8 cellular contexts compared by ENCODE assay signal in genomic region chr1:197619008-197619640, GRCh38.
DNase-seq lines count a peak whose midpoint lies in the region; ATAC-seq and TF ChIP-seq lines count a peak whose summit lies in the region.

No MANE protein-coding gene starts in this region.

- DNase-seq in DMS 273 (lab: John Stamatoyannopoulos, UW; ENCODE audit: unreplicated experiment), result peak; percentile 54
- no peak for DNase-seq in DMS 273 treated with DMSO at 0.1 percent for 48 hours (lab: John Stamatoyannopoulos, UW)
- DNase-seq in fibroblast of mammary gland (ENCODE audit: low read depth), result peak; percentile 42
- no peak for DNase-seq in stimulated activated naive B cell treated with anti-CD40 and anti-IgM and Interleukin-4, amounts not matched to agents 10 μg/mL and 1 μg/mL and 100 μg/mL, for 72 hours
- DNase-seq in activated T-cell treated with anti-CD3 and anti-CD28 coated beads, Interleukin-2, amount 50 U/mL, for 4 hours, result no peak
- no peak for DNase-seq in GM13977 (ENCODE audit: low spot score)

- peaks cover 11% of the 10 kb centered on the region for H3K36me3 ChIP-seq in OCI-LY3 (replicated peaks; ENCODE audit: low read depth, low read length)

- no peak overlapping the region for H2AFZ ChIP-seq in OCI-LY3 (ENCODE audit: low read depth, low read length)

- in situ Hi-C loops in GM13977 (cut with MboI; ENCODE audit: low pct_unique_long_range_greater_than_20kb, low sequenced_read_pairs, unreplicated experiment), result no loop called here

- TF ChIP-seq CTCF in OCI-LY3 (IDR thresholded peaks at IDR 0.05; ENCODE audit: low read depth, low read length) (peak; percentile 36), fibroblast of mammary gland (conservative IDR thresholded peaks at IDR 0.05; ENCODE audit: control insufficient read depth, insufficient read depth, low read depth, low read length) (peak; percentile 38), GM13977 (IDR thresholded peaks at IDR 0.05; ENCODE audit: extremely low read depth, insufficient read depth, missing control alignments) (no peak)

- H3K4me3 Mint-ChIP-seq in stimulated activated naive B cell treated with anti-CD40 and anti-IgM and Interleukin-4, amounts not matched to agents 10 μg/mL and 1 μg/mL and 100 μg/mL, for 72 hours, result no peak overlapping the region
- no peak overlapping the region for H3K4me3 Mint-ChIP-seq in activated T-cell treated with anti-CD3 and anti-CD28 coated beads, Interleukin-2, amount 50 U/mL, for 4 hours

- H3K4me3 ChIP-seq in OCI-LY3 (ENCODE audit: low read length) (no peak overlapping the region), fibroblast of mammary gland (ENCODE audit: control insufficient read depth, low read depth, low read length) (no peak overlapping the region)

- H3K27me3 Mint-ChIP-seq in stimulated activated naive B cell treated with anti-CD40 and anti-IgM and Interleukin-4, amounts not matched to agents 10 μg/mL and 1 μg/mL and 100 μg/mL, for 72 hours, result no peaks in the 10 kb centered on the region
- H3K27me3 Mint-ChIP-seq in activated T-cell treated with anti-CD3 and anti-CD28 coated beads, Interleukin-2, amount 50 U/mL, for 4 hours (ENCODE audit: low read depth), result no peaks in the 10 kb centered on the region

- H3K9ac ChIP-seq in OCI-LY3 (ENCODE audit: low read length), result no peak overlapping the region

- no peak overlapping the region for H3K27ac Mint-ChIP-seq in stimulated activated naive B cell treated with anti-CD40 and anti-IgM and Interleukin-4, amounts not matched to agents 10 μg/mL and 1 μg/mL and 100 μg/mL, for 72 hours

- no peaks in the 10 kb centered on the region for H3K27me3 ChIP-seq in OCI-LY3 (ENCODE audit: low read depth, low read length)

- peaks cover 2 to 5% of the 10 kb centered on the region in 2 donors for H3K36me3 Mint-ChIP-seq in stimulated activated naive B cell treated with anti-CD40 and anti-IgM and Interleukin-4, amounts not matched to agents 10 μg/mL and 1 μg/mL and 100 μg/mL, for 72 hours
- peaks cover 4% of the 10 kb centered on the region for H3K36me3 Mint-ChIP-seq in activated T-cell treated with anti-CD3 and anti-CD28 coated beads, Interleukin-2, amount 50 U/mL, for 4 hours (ENCODE audit: insufficient read depth)

- ATAC-seq in stimulated activated naive B cell treated with anti-CD40 and anti-IgM and Interleukin-4, amounts not matched to agents 10 μg/mL and 1 μg/mL and 100 μg/mL, for 72 hours (replicated peaks), result peak; percentile 20 to 31
- no peak for ATAC-seq in activated T-cell treated with anti-CD3 and anti-CD28 coated beads, Interleukin-2, amount 50 U/mL, for 4 hours
- ATAC-seq in HG03439 (IDR thresholded peaks at IDR 0.05; ENCODE audit: unreplicated experiment), result no peak

- H4K20me1 ChIP-seq in OCI-LY3 (ENCODE audit: insufficient read depth, low read length), result peaks cover 21% of the 10 kb centered on the region

- no peaks in the 10 kb centered on the region for H3K4me1 Mint-ChIP-seq in stimulated activated naive B cell treated with anti-CD40 and anti-IgM and Interleukin-4, amounts not matched to agents 10 μg/mL and 1 μg/mL and 100 μg/mL, for 72 hours
- no peaks in the 10 kb centered on the region for H3K4me1 Mint-ChIP-seq in activated T-cell treated with anti-CD3 and anti-CD28 coated beads, Interleukin-2, amount 50 U/mL, for 4 hours (ENCODE audit: low read depth)

- H3K27ac ChIP-seq in OCI-LY3 (ENCODE audit: low read length), result no peak overlapping the region

- peaks cover 5% of the 10 kb centered on the region for H3K4me1 ChIP-seq in OCI-LY3 (ENCODE audit: low read length)

- no peak overlapping the region for H3K4me2 ChIP-seq in OCI-LY3 (ENCODE audit: low read length)

- no peaks in the 10 kb centered on the region for H3K79me2 ChIP-seq in OCI-LY3 (ENCODE audit: low read length)

- no peaks in the 10 kb centered on the region for H3K9me3 ChIP-seq in OCI-LY3 (ENCODE audit: insufficient read depth, low read length)

- no peaks in the 10 kb centered on the region for H3K9me3 Mint-ChIP-seq in stimulated activated naive B cell treated with anti-CD40 and anti-IgM and Interleukin-4, amounts not matched to agents 10 μg/mL and 1 μg/mL and 100 μg/mL, for 72 hours
- no peaks in the 10 kb centered on the region for H3K9me3 Mint-ChIP-seq in activated T-cell treated with anti-CD3 and anti-CD28 coated beads, Interleukin-2, amount 50 U/mL, for 4 hours

Comparison
In these comparisons a context has a peak if more than half of its experiments do, and no peak if none do; other contexts are left out.
1. DNase-seq: peak in DMS 273 (single experiment) and fibroblast of mammary gland (single experiment); none in DMS 273 treated with DMSO at 0.1 percent for 48 hours (single experiment), stimulated activated naive B cell treated with anti-CD40 and anti-IgM and Interleukin-4, amounts not matched to agents 10 μg/mL and 1 μg/mL and 100 μg/mL, for 72 hours (single experiment), activated T-cell treated with anti-CD3 and anti-CD28 coated beads, Interleukin-2, amount 50 U/mL, for 4 hours (single experiment) and GM13977 (single experiment).
2. ATAC-seq: peak in stimulated activated naive B cell treated with anti-CD40 and anti-IgM and Interleukin-4, amounts not matched to agents 10 μg/mL and 1 μg/mL and 100 μg/mL, for 72 hours (2 of 2); none in activated T-cell treated with anti-CD3 and anti-CD28 coated beads, Interleukin-2, amount 50 U/mL, for 4 hours (0 of 2) and HG03439 (single experiment).